Comparison of ENCODE assay signal across 8 cellular contexts in genomic region chr17:67374329-67375053, GRCh38. TPM values are rescaled to one million over a fixed set of nuclear protein-coding genes. Genes with fewer than 3 reads are reported as not detected.
A peak's percentile ranks its signal among the peaks of the same experiment; 100 is the strongest.
DNase-seq lines count a peak whose midpoint lies in the region; ATAC-seq, FAIRE-seq and TF ChIP-seq lines count a peak whose summit lies in the region.

No MANE protein-coding gene starts in this region.

- peaks cover 29% of the 10 kb centered on the region for H3K4me1 ChIP-seq in HepG2 (ENCODE audit: insufficient read depth, low read length)

- TF ChIP-seq RAD21 in HepG2 (CRISPR knock-in tag; IDR thresholded peaks at IDR 0.05) = peak; percentile 68

- 0 out of 5 replicates have a peak, but pooled peaks cover 0 to 6% of the 10 kb centered on the region in 2 experiments for H3K27me3 ChIP-seq in HepG2 (ENCODE audit: control insufficient read depth in 1 of 2, insufficient read depth in 2 of 2, low read length in 2 of 2)

- H3K27ac ChIP-seq in HepG2 (ENCODE audit: extremely low read length, insufficient read depth, low read length) = no peak overlapping the region

- peak overlapping the region; percentile 87 for H3K4me2 ChIP-seq in HepG2 (ENCODE audit: low read depth, low read length)

- POLR2A ChIA-PET in HepG2 (lab: Yijun Ruan, JAX) = interaction anchor here (0.9 kb wide), 1 partner anchor 10 kb away, joined by 3 read pairs; no protein-coding TSS in a partner anchor

- H4K20me1 ChIP-seq in HepG2 (ENCODE audit: insufficient read depth, low read length) = no peaks in the 10 kb centered on the region

- DNase-seq in GF-D8 (lab: John Stamatoyannopoulos, UW) (peak; percentile 59), NCI-H69 (lab: John Stamatoyannopoulos, UW) (peak; percentile 90), cerebellum (ENCODE audit: low spot score) (peak; percentile 90), HepG2 (ENCODE audit: low spot score) (peak; percentile 81)
- peak; percentile 87 to 90 for DNase-seq in activated CD4-positive, alpha-beta T cell treated with anti-CD3 and anti-CD28 coated beads for 4 hours
- peak; percentile 81 to 84 for DNase-seq in stimulated activated CD4-positive, alpha-beta T cell treated with anti-CD3 and anti-CD28 coated beads, Interleukin-4, amount 100 ng/mL, for 48 hours (ENCODE audit: low read depth in 2 of 2)

- in situ Hi-C loops in HepG2 (cut with HindIII; ENCODE audit: extremely low pct_ligation_motif_present, low pct_unique_long_range_greater_than_20kb) = loop anchor here (5.0 to 10.0 kb wide), 3 partner anchors 93 to 318 kb away; no protein-coding TSS in a partner anchor

- H3K9ac ChIP-seq in HepG2 (ENCODE audit: insufficient read depth, low read depth, low read length) = no peak overlapping the region; the same call in 1 of the 2 replicates

- no peaks in the 10 kb centered on the region for H3K9me3 ChIP-seq in HepG2 (ENCODE audit: low read length)

- no peaks in the 10 kb centered on the region for H3K36me3 ChIP-seq in HepG2 (replicated peaks in 1 of 2; ENCODE audit: control insufficient read depth in 1 of 2, insufficient read depth in 2 of 2, low read length in 2 of 2)

- peak overlapping the region in 1 of 3 experiments; percentile 63; a peak in 3 of 6 replicates for H3K4me3 ChIP-seq in HepG2 (replicated peaks in 1 of 3; ENCODE audit: insufficient read depth in 1 of 3, low read depth in 2 of 3, low read length in 3 of 3)

- TF ChIP-seq CTCF in HepG2 (CRISPR knock-in tag; IDR thresholded peaks at IDR 0.05) = peak; percentile 99

- intact Hi-C loops in HepG2 (cut with micrococcal nuclease; ENCODE audit: unreplicated experiment) = loop anchor here (1.0 to 5.0 kb wide), 2 partner anchors 258 to 315 kb away; no protein-coding TSS in a partner anchor

- H3K79me2 ChIP-seq in HepG2 (ENCODE audit: insufficient read depth, low read length) = no peaks in the 10 kb centered on the region

- no peak overlapping the region for H2AFZ ChIP-seq in HepG2 (ENCODE audit: low read length)

- FAIRE-seq in HepG2 (lab: Jason Lieb, UNC) = peak; percentile 93

- 10% methylated on average over 12 of the region's 12 CpGs for WGBS in HepG2 (ENCODE audit: low lambda C conversion rate)

- CTCF ChIA-PET in HepG2 (lab: Yijun Ruan, JAX; ENCODE audit: low intra/inter-chr PET ratio, low total read pairs) = interaction anchor here (0.6 to 2.3 kb wide), 6 partner anchors 101 to 315 kb away, joined by 3 to 14 read pairs (median 4); no protein-coding TSS in a partner anchor

- ATAC-seq in HG03432 (IDR thresholded peaks at IDR 0.05; ENCODE audit: unreplicated experiment) = peak; percentile 35
- peak; percentile 64 for ATAC-seq in HepG2
- ATAC-seq in HG03095 (IDR thresholded peaks at IDR 0.05; ENCODE audit: unreplicated experiment) = no peak

- TF ChIP-seq POLR2A in HepG2 (IDR thresholded peaks at IDR 0.05; ENCODE audit: insufficient read depth in 1 of 2, low read depth in 2 of 2, low read length in 2 of 2) = no peak

- BruUV-seq in HepG2 (replicated peaks; lab: Mats Ljungman, UMichigan) = no TSS peak

- TF ChIP-seq EP300 in HepG2 (IDR thresholded peaks at IDR 0.05; ENCODE audit: low read depth in 2 of 2, low read length in 2 of 2) = no peak
- no peak for TF ChIP-seq EP300 in HepG2 (CRISPR knock-in tag; IDR thresholded peaks at IDR 0.05; ENCODE audit: borderline replicate concordance)

TF ChIP-seq in HepG2, 621 proteins besides CTCF, POLR2A, EP300 and RAD21 (continues in another document):
- TF ChIP-seq NFKBIZ (CRISPR knock-in tag; IDR thresholded peaks at IDR 0.05) (peak; percentile 55; the same call in 1 of the 2 replicates), ZBTB38 (CRISPR knock-in tag; IDR thresholded peaks at IDR 0.05) (no peak), PLSCR1 (CRISPR knock-in tag; IDR thresholded peaks at IDR 0.05; ENCODE audit: borderline replicate concordance) (no peak), HDAC1 (CRISPR knock-in tag; IDR thresholded peaks at IDR 0.05) (0 out of 2 replicates have a peak, but pooled peaks have one; percentile 13), ZNF510 (CRISPR knock-in tag; IDR thresholded peaks at IDR 0.05; ENCODE audit: low read depth) (0 out of 2 replicates have a peak, but pooled peaks have one; percentile 53), KLF16 (CRISPR knock-in tag; IDR thresholded peaks at IDR 0.05) (0 out of 4 replicates have a peak, but pooled peaks of 1 of the 2 experiments have one; percentile 30), GPN1 (CRISPR knock-in tag; IDR thresholded peaks at IDR 0.05; ENCODE audit: borderline replicate concordance) (no peak), ETV5 (CRISPR knock-in tag; IDR thresholded peaks at IDR 0.05; ENCODE audit: borderline replicate concordance) (no peak), SP4 (CRISPR knock-in tag; IDR thresholded peaks at IDR 0.05) (no peak), SNAI1 (CRISPR knock-in tag; IDR thresholded peaks at IDR 0.05; ENCODE audit: borderline replicate concordance) (no peak), ZNF777 (CRISPR knock-in tag; IDR thresholded peaks at IDR 0.05) (peak; percentile 38; the same call in 1 of the 2 replicates), ZNF230 (CRISPR knock-in tag; IDR thresholded peaks at IDR 0.05) (0 out of 2 replicates have a peak, but pooled peaks have one; percentile 45), GZF1 (CRISPR knock-in tag; IDR thresholded peaks at IDR 0.05) (no peak), RBAK (CRISPR knock-in tag; IDR thresholded peaks at IDR 0.05) (no peak), ZMYM4 (CRISPR knock-in tag; IDR thresholded peaks at IDR 0.05) (peak; percentile 61; the same call in 1 of the 2 replicates), SALL1 (CRISPR knock-in tag; IDR thresholded peaks at IDR 0.05) (peak; percentile 76)

RNA-seq across cellular contexts. Expression of gene PITPNC1, which starts 2.6 kb away (rescaled TPM):
- total RNA-seq in cerebellum = 44.2 TPM
- 3.7 and 4.1 TPM in 2 replicates for total RNA-seq in HepG2 (2016; rRNA removed; fragmentation: Illumina TruSeq; extraction: Trizol)
- total RNA-seq in HepG2 (2016; cell fraction: cytosol; rRNA removed; fragmentation: Illumina TruSeq; extraction: Trizol; ENCODE audit: low read depth) = 2.6 and 3.8 TPM in 2 replicates
- total RNA-seq in HepG2 (2016; cell fraction: insoluble cytoplasmic fraction; rRNA removed; fragmentation: Illumina TruSeq; extraction: Trizol) = 3.1 and 4.2 TPM in 2 replicates
- total RNA-seq in HepG2 (2016; cell fraction: membrane; rRNA removed; fragmentation: Illumina TruSeq; extraction: Trizol) = 5.9 and 7.2 TPM in 2 replicates
- total RNA-seq in HepG2 (2016; cell fraction: nucleus; rRNA removed; fragmentation: Illumina TruSeq; extraction: Trizol) = 3.4 and 3.9 TPM in 2 replicates
- 3.8 and 5.7 TPM in 2 replicates for polyA plus RNA-seq in HepG2 (2011; rRNA removed)
- polyA plus RNA-seq in HepG2 (2011; cell fraction: cytosol; rRNA removed) = 3.4 and 4.7 TPM in 2 replicates
- 1.5 and 1.9 TPM in 2 replicates for polyA plus RNA-seq in HepG2 (2011; cell fraction: nucleus; rRNA removed)
- 4.6 and 6.5 TPM in 2 replicates for polyA plus RNA-seq in HepG2 (2012)
- 5.8 and 6.2 TPM in 2 replicates for polyA plus RNA-seq in HepG2 (2016; cell fraction: cytosol; fragmentation: Illumina TruSeq; extraction: Trizol; ENCODE audit: low read depth)
- polyA plus RNA-seq in HepG2 (2016; cell fraction: insoluble cytoplasmic fraction; fragmentation: Illumina TruSeq; extraction: Trizol; ENCODE audit: low read depth) = 4.8 and 6.5 TPM in 2 replicates
- 8.3 and 9.8 TPM in 2 replicates for polyA plus RNA-seq in HepG2 (2016; cell fraction: membrane; fragmentation: Illumina TruSeq; extraction: Trizol; ENCODE audit: low read depth)
- polyA plus RNA-seq in HepG2 (2016; cell fraction: nucleus; fragmentation: Illumina TruSeq; extraction: Trizol; ENCODE audit: insufficient read depth, low read depth) = 4.8 and 6.1 TPM in 2 replicates
- 2.4 and 9.2 TPM in 2 replicates for polyA minus RNA-seq in HepG2 (2011; rRNA and poly(A)+ RNA removed; ENCODE audit: low replicate concordance)
- polyA minus RNA-seq in HepG2 (2011; cell fraction: cytosol; rRNA and poly(A)+ RNA removed) = 3.4 and 3.7 TPM in 2 replicates
- polyA minus RNA-seq in HepG2 (2011; cell fraction: nucleus; rRNA and poly(A)+ RNA removed) = 5.8 and 7.1 TPM in 2 replicates

RNA-seq across cellular contexts. Expression of gene PSMD12, which starts 8.1 kb away (rescaled TPM):
- 45.5 TPM for total RNA-seq in cerebellum
- total RNA-seq in HepG2 (2016; rRNA removed; fragmentation: Illumina TruSeq; extraction: Trizol) = 71.7 and 115 TPM in 2 replicates
- 7.4 and 12.1 TPM in 2 replicates for total RNA-seq in HepG2 (2016; cell fraction: cytosol; rRNA removed; fragmentation: Illumina TruSeq; extraction: Trizol; ENCODE audit: low read depth)
- 75.7 and 110 TPM in 2 replicates for total RNA-seq in HepG2 (2016; cell fraction: insoluble cytoplasmic fraction; rRNA removed; fragmentation: Illumina TruSeq; extraction: Trizol)
- total RNA-seq in HepG2 (2016; cell fraction: membrane; rRNA removed; fragmentation: Illumina TruSeq; extraction: Trizol) = 18.1 and 21.0 TPM in 2 replicates
- total RNA-seq in HepG2 (2016; cell fraction: nucleus; rRNA removed; fragmentation: Illumina TruSeq; extraction: Trizol) = 55.8 and 57.0 TPM in 2 replicates
- 25.3 and 27.4 TPM in 2 replicates for polyA plus RNA-seq in HepG2 (2011; rRNA removed)
- polyA plus RNA-seq in HepG2 (2011; cell fraction: cytosol; rRNA removed) = 15.9 and 21.9 TPM in 2 replicates
- 13.2 and 13.6 TPM in 2 replicates for polyA plus RNA-seq in HepG2 (2011; cell fraction: nucleus; rRNA removed)
- 54.8 and 61.8 TPM in 2 replicates for polyA plus RNA-seq in HepG2 (2012)
- polyA plus RNA-seq in HepG2 (2016; cell fraction: cytosol; fragmentation: Illumina TruSeq; extraction: Trizol; ENCODE audit: low read depth) = 10.3 and 10.9 TPM in 2 replicates
- 145 and 154 TPM in 2 replicates for polyA plus RNA-seq in HepG2 (2016; cell fraction: insoluble cytoplasmic fraction; fragmentation: Illumina TruSeq; extraction: Trizol; ENCODE audit: low read depth)
- polyA plus RNA-seq in HepG2 (2016; cell fraction: membrane; fragmentation: Illumina TruSeq; extraction: Trizol; ENCODE audit: low read depth) = 14.8 and 15.6 TPM in 2 replicates
- 77.3 and 80.9 TPM in 2 replicates for polyA plus RNA-seq in HepG2 (2016; cell fraction: nucleus; fragmentation: Illumina TruSeq; extraction: Trizol; ENCODE audit: insufficient read depth, low read depth)
- polyA minus RNA-seq in HepG2 (2011; rRNA and poly(A)+ RNA removed; ENCODE audit: low replicate concordance) = 7.5 and 11.6 TPM in 2 replicates
- polyA minus RNA-seq in HepG2 (2011; cell fraction: cytosol; rRNA and poly(A)+ RNA removed) = 26.6 and 26.8 TPM in 2 replicates
- polyA minus RNA-seq in HepG2 (2011; cell fraction: nucleus; rRNA and poly(A)+ RNA removed) = 50.7 and 56.8 TPM in 2 replicates
